In genomic region chr7:16498122-16498521, GRCh38 we compare ENCODE assay signal across 22 cellular contexts. TPM values are rescaled to one million over a fixed set of nuclear protein-coding genes. Genes with fewer than 3 reads are reported as not detected.
DNase-seq lines count a peak whose midpoint lies in the region; ATAC-seq and TF ChIP-seq lines count a peak whose summit lies in the region.
"Had no signal": no experiment of that assay in that cellular context is flagged by ENCODE, and none has a peak within 500 bp of the region (broad histone marks: within the 10 kb centered on the region; RNA-seq: fewer than 3 reads in every experiment).

No MANE protein-coding gene starts in this region.

- ATAC-seq in left lung: peak; percentile 89
- peak; percentile 68 for ATAC-seq in upper lobe of right lung

- H3K27ac ChIP-seq in left lung (no peak overlapping the region), upper lobe of right lung (no peak overlapping the region)
- H3K27ac ChIP-seq: GM23248, HL-60 had no signal

- H3K9me3 ChIP-seq in left lung: no peaks in the 10 kb centered on the region
- no peaks in the 10 kb centered on the region for H3K9me3 ChIP-seq in upper lobe of right lung
- H3K9me3 ChIP-seq: BE2C had no signal

- H3K27me3 ChIP-seq in left lung: no peaks in the 10 kb centered on the region
- no peaks in the 10 kb centered on the region for H3K27me3 ChIP-seq in upper lobe of right lung
- H3K27me3 ChIP-seq: BE2C had no signal

- TF ChIP-seq CTCF in left lung (IDR thresholded peaks at IDR 0.05): no peak
- TF ChIP-seq CTCF in upper lobe of right lung (IDR thresholded peaks at IDR 0.05): no peak
- no peak for TF ChIP-seq CTCF in lower leg skin (IDR thresholded peaks at IDR 0.05)

- WGBS in lower leg skin, 2 donors: 89 to 97% methylated on average over 2 of the region's 2 CpGs

- DNase-seq in DMS79 treated with DMSO at 0.1 percent for 48 hours (lab: John Stamatoyannopoulos, UW) (peak; percentile 24), SK-MEL-5 (ENCODE audit: low read depth, low spot score) (peak; percentile 84), left lung (no peak), upper lobe of right lung (no peak), NCI-H345 (lab: John Stamatoyannopoulos, UW) (no peak), mucosa of gallbladder (ENCODE audit: low spot score) (no peak), lower leg skin (ENCODE audit: low spot score in 2 of 2) (no peak)
- DNase-seq: BE2C; C1 segment of cervical spinal cord; CD4-positive, CD25-positive, alpha-beta regulatory T cell; CD8-positive, alpha-beta memory T cell; COR-L47; DMS 273 treated with DMSO at 0.1 percent for 48 hours; DMS53; GDM1; GM23248; HCEC 1CT had no signal

- intact Hi-C loops in left lung (cut with DNase I) (no loop called here), upper lobe of right lung (cut with DNase I) (no loop called here), lower leg skin (cut with DNase I; ENCODE audit: low total_unique reads) (no loop called here)

- H3K4me1 ChIP-seq in left lung (no peaks in the 10 kb centered on the region), upper lobe of right lung (no peaks in the 10 kb centered on the region)
- H3K4me1 ChIP-seq: BE2C had no signal

- H3K36me3 ChIP-seq in left lung (no peaks in the 10 kb centered on the region), upper lobe of right lung (no peaks in the 10 kb centered on the region)
- H3K36me3 ChIP-seq: BE2C had no signal

- in situ Hi-C loops in SK-MEL-5 (cut with HindIII; ENCODE audit: low pct_unique_long_range_greater_than_20kb, low sequenced_read_pairs): no loop called here

- no peak overlapping the region for H3K4me3 ChIP-seq in left lung
- no peak overlapping the region for H3K4me3 ChIP-seq in upper lobe of right lung
- H3K4me3 ChIP-seq in lower leg skin (ENCODE audit: low read depth, poor library complexity, severe bottlenecking): no peak overlapping the region
- H3K4me3 ChIP-seq: GM23248 had no signal

- TF ChIP-seq POLR2A in lower leg skin (IDR thresholded peaks at IDR 0.05): no peak

RNA-seq across cellular contexts. Expression of gene LRRC72, which starts 28.5 kb away (rescaled TPM):
- not detected in 2 replicates for total RNA-seq in SK-MEL-5 (2014; rRNA removed; shearing (Covaris generic))
- not detected in 2 replicates for polyA plus RNA-seq in SK-MEL-5 (2015; cell fraction: cytosol; rRNA removed)
- polyA plus RNA-seq in SK-MEL-5 (2015; cell fraction: nucleus; rRNA removed): not detected in 2 replicates
- not detected for total RNA-seq in left lung
- total RNA-seq in upper lobe of right lung: not detected
- not detected for total RNA-seq in mucosa of gallbladder
- not detected for total RNA-seq in lower leg skin
- total RNA-seq: A172; CD4-positive, CD25-positive, alpha-beta regulatory T cell; CD8-positive, alpha-beta memory T cell; Daoy; GM23248; H4; HT1080 had no signal
- polyA plus RNA-seq: CD4-positive, CD25-positive, alpha-beta regulatory T cell; CD8-positive, alpha-beta memory T cell; GM23248 had no signal

RNA-seq across cellular contexts. Expression of gene SOSTDC1, which starts 32.6 kb away (rescaled TPM):
- 8.1 and 8.7 TPM in 2 replicates for total RNA-seq in SK-MEL-5 (2014; rRNA removed; shearing (Covaris generic))
- polyA plus RNA-seq in SK-MEL-5 (2015; cell fraction: cytosol; rRNA removed): 10.2 and 12.6 TPM in 2 replicates
- polyA plus RNA-seq in SK-MEL-5 (2015; cell fraction: nucleus; rRNA removed): 3.1 and 5.1 TPM in 2 replicates
- 1 to 10 TPM; 8.8 to 9.2 TPM for total RNA-seq in left lung
- total RNA-seq in upper lobe of right lung: 3.7 TPM
- total RNA-seq in mucosa of gallbladder: 0.12 TPM
- 10 to 100 TPM; 13.6 to 66.5 (median 24.0) TPM for total RNA-seq in lower leg skin
- total RNA-seq: A172; CD4-positive, CD25-positive, alpha-beta regulatory T cell; CD8-positive, alpha-beta memory T cell; Daoy; GM23248; HT1080 had no signal
- polyA plus RNA-seq: CD4-positive, CD25-positive, alpha-beta regulatory T cell; CD8-positive, alpha-beta memory T cell; GM23248 had no signal

Comparison
In these comparisons a context has a peak if more than half of its experiments do, and no peak if none do; other contexts are left out.
1. DNase-seq: peak in DMS79 treated with DMSO at 0.1 percent for 48 hours (single experiment) and SK-MEL-5 (single experiment); none in left lung (0 of 2), upper lobe of right lung (single experiment), NCI-H345 (single experiment), mucosa of gallbladder (single experiment) and lower leg skin (0 of 2).